Comparison of ENCODE assay signal across 15 cellular contexts in genomic region chr7:26856481-26856880, GRCh38. TPM values are rescaled to one million over a fixed set of nuclear protein-coding genes. Genes with fewer than 3 reads are reported as not detected.
A peak's percentile ranks its signal among the peaks of the same experiment; 100 is the strongest.
DNase-seq lines count a peak whose midpoint lies in the region; ATAC-seq, FAIRE-seq and TF ChIP-seq lines count a peak whose summit lies in the region.
"Had no signal": no experiment of that assay in that cellular context is flagged by ENCODE, and none has a peak within 500 bp of the region (broad histone marks: within the 10 kb centered on the region; RNA-seq: fewer than 3 reads in every experiment).

No MANE protein-coding gene starts in this region.

- BruUV-seq in HepG2 (replicated peaks; lab: Mats Ljungman, UMichigan): no TSS peak

- H3K4me3 Mint-ChIP-seq in naive B cell: peak overlapping the region in 6 of 8 donors; percentile 23 to 91 (median 78)
- H3K4me3 Mint-ChIP-seq: activated T-cell treated with anti-CD3 and anti-CD28 coated beads, Interleukin-2, amount 50 U/mL, for 24 hours had no signal

- no peaks in the 10 kb centered on the region for H3K9me3 ChIP-seq in right lobe of liver
- H3K9me3 ChIP-seq in HepG2 (ENCODE audit: low read length): no peaks in the 10 kb centered on the region
- H3K9me3 ChIP-seq in colonic mucosa: no peaks in the 10 kb centered on the region
- H3K9me3 ChIP-seq: heart right ventricle, right atrium auricular region had no signal

- H3K79me2 ChIP-seq in HepG2 (ENCODE audit: insufficient read depth, low read length): no peaks in the 10 kb centered on the region

- H3K27ac ChIP-seq in right lobe of liver: peak overlapping the region in 2 of 3 donors; percentile 10 to 31
- no peak overlapping the region for H3K27ac ChIP-seq in HepG2 (ENCODE audit: extremely low read length, insufficient read depth, low read length)
- peak overlapping the region; percentile 51 for H3K27ac ChIP-seq in colonic mucosa
- H3K27ac ChIP-seq: heart right ventricle, right atrium auricular region had no signal

- H3K9me3 Mint-ChIP-seq in naive B cell: no peaks in the 10 kb centered on the region
- H3K9me3 Mint-ChIP-seq: activated T-cell treated with anti-CD3 and anti-CD28 coated beads, Interleukin-2, amount 50 U/mL, for 24 hours had no signal

- TF ChIP-seq CTCF in right lobe of liver (IDR thresholded peaks at IDR 0.05): no peak
- TF ChIP-seq CTCF in HepG2 (CRISPR knock-in tag; IDR thresholded peaks at IDR 0.05): no peak
- no peak for TF ChIP-seq CTCF in colonic mucosa (IDR thresholded peaks at IDR 0.05)

- DNase-seq in right lobe of liver (no peak), HepG2 (ENCODE audit: low spot score) (no peak), colonic mucosa (no peak), naive B cell (no peak), NCI-H2107 treated with DMSO at 0.1 percent for 48 hours (lab: John Stamatoyannopoulos, UW; ENCODE audit: unreplicated experiment) (no peak), NCI-H2196 (lab: John Stamatoyannopoulos, UW; ENCODE audit: unreplicated experiment) (no peak), DMS79 treated with DMSO at 0.1 percent for 48 hours (lab: John Stamatoyannopoulos, UW) (no peak)
- DNase-seq: activated T-cell treated with anti-CD3 and anti-CD28 coated beads, Interleukin-2, amount 50 U/mL, for 24 hours; effector memory CD4-positive, alpha-beta T cell; heart right ventricle; Right ventricle myocardium superior had no signal

- H3K36me3 ChIP-seq in right lobe of liver (no peaks in the 10 kb centered on the region), HepG2 (replicated peaks in 1 of 2; ENCODE audit: control insufficient read depth in 1 of 2, insufficient read depth in 2 of 2, low read length in 2 of 2) (no peaks in the 10 kb centered on the region; a peak in 1 of 5 replicates), colonic mucosa (no peaks in the 10 kb centered on the region)
- H3K36me3 ChIP-seq: heart right ventricle, right atrium auricular region had no signal

- H3K27ac Mint-ChIP-seq in naive B cell: peak overlapping the region in 4 of 6 donors; percentile 27 to 74 (median 54)
- H3K27ac Mint-ChIP-seq: activated T-cell treated with anti-CD3 and anti-CD28 coated beads, Interleukin-2, amount 50 U/mL, for 24 hours had no signal

- TF ChIP-seq RAD21 in HepG2 (CRISPR knock-in tag; IDR thresholded peaks at IDR 0.05): no peak

- TF ChIP-seq EP300 in HepG2 (IDR thresholded peaks at IDR 0.05; ENCODE audit: low read depth in 2 of 2, low read length in 2 of 2): no peak
- TF ChIP-seq EP300 in HepG2 (CRISPR knock-in tag; IDR thresholded peaks at IDR 0.05; ENCODE audit: borderline replicate concordance): no peak

- no peaks in the 10 kb centered on the region for H3K27me3 Mint-ChIP-seq in naive B cell

- no peak overlapping the region for H3K4me2 ChIP-seq in HepG2 (ENCODE audit: low read depth, low read length)

- H4K20me1 ChIP-seq in HepG2 (ENCODE audit: insufficient read depth, low read length): no peaks in the 10 kb centered on the region

- FAIRE-seq in HepG2 (lab: Jason Lieb, UNC): no peak
- FAIRE-seq: astrocyte, GM12878 had no signal

- H3K27me3 ChIP-seq in right lobe of liver (peaks cover 0 to 6% of the 10 kb centered on the region in 2 donors), HepG2 (ENCODE audit: control insufficient read depth in 1 of 2, insufficient read depth in 2 of 2, low read length in 2 of 2) (no peaks in the 10 kb centered on the region), colonic mucosa (no peaks in the 10 kb centered on the region)

- H3K9ac ChIP-seq in HepG2 (ENCODE audit: insufficient read depth, low read depth, low read length): no peak overlapping the region
- peak overlapping the region in 1 of 2 donors; percentile 46 for H3K9ac ChIP-seq in colonic mucosa (ENCODE audit: low read depth in 2 of 2, low read length in 2 of 2)

- POLR2A ChIA-PET in HepG2 (lab: Yijun Ruan, JAX): interaction anchor here (0.6 kb wide), 1 partner anchor 274 kb away, joined by 3 read pairs; the partner anchor contains the start of gene HOXA4

- H2AFZ ChIP-seq in HepG2 (ENCODE audit: low read length): no peak overlapping the region

- intact Hi-C loops in right lobe of liver (cut with DNase I): no loop called here
- intact Hi-C loops in HepG2 (cut with micrococcal nuclease; ENCODE audit: unreplicated experiment): no loop called here
- intact Hi-C loops in colonic mucosa (cut with DNase I): no loop called here

- H3K4me1 ChIP-seq in right lobe of liver (no peaks in the 10 kb centered on the region), HepG2 (ENCODE audit: insufficient read depth, low read length) (peaks cover 18% of the 10 kb centered on the region), colonic mucosa (no peaks in the 10 kb centered on the region)
- H3K4me1 ChIP-seq: right atrium auricular region had no signal

- ATAC-seq in right lobe of liver (no peak), HepG2 (no peak), naive B cell (ENCODE audit: low read depth in 2 of 2) (no peak), GM18519 (IDR thresholded peaks at IDR 0.05; ENCODE audit: low FRiP score, unreplicated experiment) (no peak)
- ATAC-seq: GM12878, heart right ventricle had no signal

- CTCF ChIA-PET in HepG2 (lab: Yijun Ruan, JAX; ENCODE audit: low intra/inter-chr PET ratio, low total read pairs): no interaction called here

- in situ Hi-C loops in HepG2 (cut with HindIII; ENCODE audit: extremely low pct_ligation_motif_present, low pct_unique_long_range_greater_than_20kb): no loop called here

- no peak for TF ChIP-seq POLR2A in right lobe of liver (IDR thresholded peaks at IDR 0.05)
- TF ChIP-seq POLR2A in HepG2 (IDR thresholded peaks at IDR 0.05; ENCODE audit: insufficient read depth in 1 of 2, low read depth in 2 of 2, low read length in 2 of 2): no peak

- H3K36me3 Mint-ChIP-seq in naive B cell: peaks cover 4 to 7% of the 10 kb centered on the region in 2 donors

- H3K4me3 ChIP-seq in right lobe of liver: no peak overlapping the region
- no peak overlapping the region for H3K4me3 ChIP-seq in HepG2 (replicated peaks in 1 of 3; ENCODE audit: insufficient read depth in 1 of 3, low read depth in 2 of 3, low read length in 3 of 3)
- no peak overlapping the region for H3K4me3 ChIP-seq in colonic mucosa
- H3K4me3 ChIP-seq: right atrium auricular region had no signal

- H3K4me1 Mint-ChIP-seq in naive B cell: peaks cover 28 to 48% (median 34%) of the 10 kb centered on the region in 3 donors

- WGBS in right lobe of liver (ENCODE audit: insufficient coverage, low coverage, low lambda C conversion rate, missing lambda C conversion rate): 21% methylated on average over 2 of the region's 2 CpGs
- WGBS in HepG2 (ENCODE audit: low lambda C conversion rate): 40% methylated on average over 2 of the region's 2 CpGs

TF ChIP-seq in HepG2, 621 proteins besides CTCF, POLR2A, EP300 and RAD21 (continues in another document):
- TF ChIP-seq ZMYM3 (CRISPR knock-in tag; IDR thresholded peaks at IDR 0.05) (no peak), SMARCC2 (IDR thresholded peaks at IDR 0.05) (no peak), STAG1 (CRISPR knock-in tag; IDR thresholded peaks at IDR 0.05) (no peak), IKZF1 (IDR thresholded peaks at IDR 0.05) (no peak)
- TF ChIP-seq, protein P1, sequence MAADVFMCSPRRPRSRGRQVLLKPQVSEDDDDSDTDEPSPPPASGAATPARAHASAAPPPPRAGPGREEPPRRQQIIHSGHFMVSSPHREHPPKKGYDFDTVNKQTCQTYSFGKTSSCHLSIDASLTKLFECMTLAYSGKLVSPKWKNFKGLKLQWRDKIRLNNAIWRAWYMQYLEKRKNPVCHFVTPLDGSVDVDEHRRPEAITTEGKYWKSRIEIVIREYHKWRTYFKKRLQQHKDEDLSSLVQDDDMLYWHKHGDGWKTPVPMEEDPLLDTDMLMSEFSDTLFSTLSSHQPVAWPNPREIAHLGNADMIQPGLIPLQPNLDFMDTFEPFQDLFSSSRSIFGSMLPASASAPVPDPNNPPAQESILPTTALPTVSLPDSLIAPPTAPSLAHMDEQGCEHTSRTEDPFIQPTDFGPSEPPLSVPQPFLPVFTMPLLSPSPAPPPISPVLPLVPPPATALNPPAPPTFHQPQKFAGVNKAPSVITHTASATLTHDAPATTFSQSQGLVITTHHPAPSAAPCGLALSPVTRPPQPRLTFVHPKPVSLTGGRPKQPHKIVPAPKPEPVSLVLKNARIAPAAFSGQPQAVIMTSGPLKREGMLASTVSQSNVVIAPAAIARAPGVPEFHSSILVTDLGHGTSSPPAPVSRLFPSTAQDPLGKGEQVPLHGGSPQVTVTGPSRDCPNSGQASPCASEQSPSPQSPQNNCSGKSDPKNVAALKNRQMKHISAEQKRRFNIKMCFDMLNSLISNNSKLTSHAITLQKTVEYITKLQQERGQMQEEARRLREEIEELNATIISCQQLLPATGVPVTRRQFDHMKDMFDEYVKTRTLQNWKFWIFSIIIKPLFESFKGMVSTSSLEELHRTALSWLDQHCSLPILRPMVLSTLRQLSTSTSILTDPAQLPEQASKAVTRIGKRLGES (CRISPR knock-in tag; IDR thresholded peaks at IDR 0.05; ENCODE audit: borderline replicate concordance): no peak

RNA-seq across cellular contexts. Expression of gene SKAP2, which starts 7.9 kb away (rescaled TPM):
- total RNA-seq in right lobe of liver (10 to 100 TPM in 2 of 6 experiments, 1 to 10 TPM in 4; 4.7 to 19.6 (median 9.0) TPM), HepG2 (2016; rRNA removed; fragmentation: Illumina TruSeq; extraction: Trizol) (12.9 and 18.8 TPM in 2 replicates), colonic mucosa (10 to 100 TPM; 41.6 to 46.9 TPM)
- total RNA-seq in HepG2 (2016; cell fraction: cytosol; rRNA removed; fragmentation: Illumina TruSeq; extraction: Trizol; ENCODE audit: low read depth): 1.6 and 1.9 TPM in 2 replicates
- 13.4 and 14.9 TPM in 2 replicates for total RNA-seq in HepG2 (2016; cell fraction: insoluble cytoplasmic fraction; rRNA removed; fragmentation: Illumina TruSeq; extraction: Trizol)
- 4.6 TPM in 2 replicates for total RNA-seq in HepG2 (2016; cell fraction: membrane; rRNA removed; fragmentation: Illumina TruSeq; extraction: Trizol)
- total RNA-seq in HepG2 (2016; cell fraction: nucleus; rRNA removed; fragmentation: Illumina TruSeq; extraction: Trizol): 10.1 and 12.6 TPM in 2 replicates
- polyA plus RNA-seq in HepG2 (2011; rRNA removed) (2.8 and 3.6 TPM in 2 replicates), naive B cell (ENCODE audit: low read depth in 6 of 6) (100 to 1,000 TPM; 122 to 192 (median 157) TPM)
- polyA plus RNA-seq in HepG2 (2011; cell fraction: cytosol; rRNA removed): 1.5 and 2.5 TPM in 2 replicates
- polyA plus RNA-seq in HepG2 (2011; cell fraction: nucleus; rRNA removed): 1.6 and 2.0 TPM in 2 replicates
- polyA plus RNA-seq in HepG2 (2012): 7.6 and 8.1 TPM in 2 replicates
- polyA plus RNA-seq in HepG2 (2016; cell fraction: cytosol; fragmentation: Illumina TruSeq; extraction: Trizol; ENCODE audit: low read depth): 0.83 and 0.87 TPM in 2 replicates
- 19.4 and 20.8 TPM in 2 replicates for polyA plus RNA-seq in HepG2 (2016; cell fraction: insoluble cytoplasmic fraction; fragmentation: Illumina TruSeq; extraction: Trizol; ENCODE audit: low read depth)
- polyA plus RNA-seq in HepG2 (2016; cell fraction: membrane; fragmentation: Illumina TruSeq; extraction: Trizol; ENCODE audit: low read depth): 3.0 and 3.3 TPM in 2 replicates
- 9.2 and 9.9 TPM in 2 replicates for polyA plus RNA-seq in HepG2 (2016; cell fraction: nucleus; fragmentation: Illumina TruSeq; extraction: Trizol; ENCODE audit: insufficient read depth, low read depth)
- polyA minus RNA-seq in HepG2 (2011; rRNA and poly(A)+ RNA removed; ENCODE audit: low replicate concordance): 2.8 and 8.0 TPM in 2 replicates
- polyA minus RNA-seq in HepG2 (2011; cell fraction: cytosol; rRNA and poly(A)+ RNA removed): 6.7 and 11.9 TPM in 2 replicates
- polyA minus RNA-seq in HepG2 (2011; cell fraction: nucleus; rRNA and poly(A)+ RNA removed): 11.8 and 15.4 TPM in 2 replicates
